Comparison of ENCODE assay signal across 20 cellular contexts in the genomic region with DNA sequence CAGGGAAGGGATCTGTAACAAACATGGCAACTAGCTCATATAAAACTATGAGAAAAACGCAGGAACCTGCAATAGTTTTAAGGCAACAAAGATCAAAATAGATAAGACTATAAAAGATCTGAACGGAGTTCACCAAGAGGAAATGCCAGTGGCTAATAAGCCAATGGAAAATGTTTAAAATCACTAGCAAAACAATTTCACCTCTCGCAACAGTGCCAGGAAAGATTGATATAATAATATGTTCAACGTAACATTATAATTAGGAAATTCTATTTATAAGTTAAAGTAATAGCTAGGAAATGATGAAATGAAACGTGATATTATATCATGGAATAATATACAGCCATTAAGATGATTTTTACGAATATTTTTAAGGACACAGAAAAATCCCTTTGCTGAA.
"Had no signal": no experiment of that assay in that cellular context is flagged by ENCODE, and none has a peak within 500 bp of the region (broad histone marks: within the 10 kb centered on the region; RNA-seq: fewer than 3 reads in every experiment).

No MANE protein-coding gene starts in this region.

- H3K4me3 Mint-ChIP-seq: activated CD8-positive, alpha-beta memory T cell treated with anti-CD3 and anti-CD28 coated beads, Interleukin-2, amount 10 ng/mL, durations not matched to agents 7 days and 5 days; activated naive CD4-positive, alpha-beta T cell treated with anti-CD3 and anti-CD28 coated beads, Interleukin-2, amount 50 U/mL, for 24 hours; activated T-cell treated with anti-CD3 and anti-CD28 coated beads, Interleukin-2, amount 50 U/mL, for 4 hours; T-helper 1 cell treated with Interleukin-12 subunit alpha and Interleukin-12 subunit beta and Interleukin-4 antibody, amounts not matched to agents 30 μg/mL and 1 μg/mL, for 36 hours had no signal

- H3K27me3 Mint-ChIP-seq: activated naive CD4-positive, alpha-beta T cell treated with anti-CD3 and anti-CD28 coated beads, Interleukin-2, amount 50 U/mL, for 24 hours had no signal

- H3K36me3 Mint-ChIP-seq: activated CD8-positive, alpha-beta memory T cell treated with anti-CD3 and anti-CD28 coated beads, Interleukin-2, amount 10 ng/mL, durations not matched to agents 7 days and 5 days; activated naive CD4-positive, alpha-beta T cell treated with anti-CD3 and anti-CD28 coated beads, Interleukin-2, amount 50 U/mL, for 24 hours had no signal

- DNase-seq: activated CD8-positive, alpha-beta memory T cell treated with anti-CD3 and anti-CD28 coated beads, Interleukin-2, amount 10 ng/mL, durations not matched to agents 7 days and 5 days; activated gamma-delta T cell treated with Interleukin-2 at 50 U/mL for 16 hours; activated T-cell treated with anti-CD3 and anti-CD28 coated beads, Interleukin-2, amount 50 U/mL, for 4 hours; caudate nucleus; KBM-7; NCI-H1092; NCI-H1417; NCI-H2029; NCI-H2107; NCI-H2171 treated with DMSO at 0.1 percent for 48 hours; NCI-H226; NCI-H526; NCI-H774; OCI-M1; Peyer's patch; SHP77 had no signal

- H3K9me3 Mint-ChIP-seq: activated naive CD4-positive, alpha-beta T cell treated with anti-CD3 and anti-CD28 coated beads, Interleukin-2, amount 50 U/mL, for 24 hours; activated T-cell treated with anti-CD3 and anti-CD28 coated beads, Interleukin-2, amount 50 U/mL, for 4 hours; activated T-helper 2 cell treated with anti-CD3 and anti-CD28 coated beads, Interferon-gamma antibody, Interleukin-2, Interleukin-4, amounts not matched to agents 10 μg/mL and 5 μg/mL and 100 μg/mL, durations not matched to agents 14 hours and 24 hours and 36 hours; T-helper 1 cell treated with Interleukin-12 subunit alpha and Interleukin-12 subunit beta and Interleukin-4 antibody, amounts not matched to agents 30 μg/mL and 1 μg/mL, for 36 hours had no signal

- H3K27ac Mint-ChIP-seq: activated CD8-positive, alpha-beta memory T cell treated with anti-CD3 and anti-CD28 coated beads, Interleukin-2, amount 10 ng/mL, durations not matched to agents 7 days and 5 days; activated naive CD4-positive, alpha-beta T cell treated with anti-CD3 and anti-CD28 coated beads, Interleukin-2, amount 50 U/mL, for 24 hours; activated T-helper 2 cell treated with anti-CD3 and anti-CD28 coated beads, Interferon-gamma antibody, Interleukin-2, Interleukin-4, amounts not matched to agents 10 μg/mL and 5 μg/mL and 100 μg/mL, durations not matched to agents 14 hours and 24 hours and 36 hours; T-helper 1 cell treated with Interleukin-12 subunit alpha and Interleukin-12 subunit beta and Interleukin-4 antibody, amounts not matched to agents 30 μg/mL and 1 μg/mL, for 36 hours had no signal

- ATAC-seq: activated CD4-positive, CD25-positive, alpha-beta regulatory T cell treated with anti-CD3 and anti-CD28 coated beads, Interleukin-2, amount 50 U/mL, for 24 hours; activated CD8-positive, alpha-beta memory T cell treated with anti-CD3 and anti-CD28 coated beads, Interleukin-2, amount 10 ng/mL, durations not matched to agents 7 days and 5 days had no signal
